ENCODE assay signal across 19 cellular contexts in the genomic region with DNA sequence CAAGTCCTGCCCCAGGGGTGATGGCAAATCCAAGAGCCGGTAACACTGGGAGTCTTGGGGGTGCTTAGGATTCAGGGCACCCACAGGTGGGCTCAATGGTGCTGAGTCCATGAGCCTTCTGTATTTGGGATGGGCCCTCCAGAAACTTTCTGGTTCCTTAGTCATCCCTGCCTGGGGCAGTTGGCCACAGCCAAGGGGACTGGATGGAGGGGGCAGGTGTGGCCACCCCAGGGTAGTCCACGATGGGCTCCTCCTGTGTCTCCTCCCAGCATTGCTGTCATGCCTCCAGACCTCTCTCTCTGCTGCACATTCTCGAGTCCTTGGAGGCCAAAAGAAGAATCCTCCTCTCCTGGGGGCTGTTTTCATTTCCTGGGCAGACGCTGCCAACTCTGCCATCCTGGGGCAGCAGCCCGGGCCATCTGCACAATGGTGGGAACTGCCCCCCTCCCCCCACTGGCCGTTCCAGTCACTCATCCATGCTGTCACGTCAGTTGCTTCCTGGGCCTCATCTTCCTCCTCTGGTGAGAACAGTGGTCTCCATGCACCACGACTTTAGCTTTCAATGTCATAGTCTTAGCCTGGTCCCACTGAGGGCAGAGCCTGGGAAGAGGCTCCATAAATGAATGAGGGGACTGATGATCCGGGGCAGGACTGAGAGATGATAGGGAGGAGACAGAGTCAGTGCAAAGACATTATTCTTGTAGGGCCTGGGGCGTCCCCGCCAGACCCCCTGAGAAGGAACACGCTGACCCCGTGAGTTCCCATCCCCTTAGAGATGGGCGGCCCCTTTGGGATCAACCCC.
DNase-seq lines count a peak whose midpoint lies in the region; ATAC-seq and TF ChIP-seq lines count a peak whose summit lies in the region.
"Had no signal": no experiment of that assay in that cellular context is flagged by ENCODE, and none has a peak within 500 bp of the region (broad histone marks: within the 10 kb centered on the region; RNA-seq: fewer than 3 reads in every experiment).

No MANE protein-coding gene starts in this region.

- TF ChIP-seq CTCF in psoas muscle (IDR thresholded peaks at IDR 0.05) = no peak

- no peak overlapping the region for H4K12ac ChIP-seq in trophoblast cell (ENCODE audit: low read depth, low read length)

- no peak overlapping the region for H3K23ac ChIP-seq in trophoblast cell (ENCODE audit: low read length)

- no peak overlapping the region for H2BK120ac ChIP-seq in trophoblast cell (ENCODE audit: insufficient read depth, low read length, poor library complexity)

- no peak overlapping the region for H3K18ac ChIP-seq in trophoblast cell (ENCODE audit: low read length)

- no peak overlapping the region for H3K14ac ChIP-seq in trophoblast cell (ENCODE audit: low read length)

- H3K27me3 ChIP-seq in trophoblast cell (ENCODE audit: insufficient read depth, low read length) = no peaks in the 10 kb centered on the region
- peaks cover 0 to 6% (median 0%) of the 10 kb centered on the region in 3 donors for H3K27me3 ChIP-seq in psoas muscle (ENCODE audit: insufficient read depth in 3 of 3, low read length in 2 of 3)
- H3K27me3 ChIP-seq: SJSA1 had no signal

- H4K91ac ChIP-seq in trophoblast cell (ENCODE audit: low read depth, low read length) = no peak overlapping the region

- no peak overlapping the region for H2AK5ac ChIP-seq in trophoblast cell (ENCODE audit: low read length)

- no peak overlapping the region for H3K4ac ChIP-seq in trophoblast cell (ENCODE audit: low read depth, low read length)

- WGBS in trophoblast cell (ENCODE audit: extremely low coverage, insufficient coverage, insufficient read length) = no CpG with 5 or more reads among the region's 14 CpGs
- WGBS in psoas muscle, 3 donors = 82 to 85% (median 82%) methylated on average over 14 of the region's 14 CpGs

- H3K4me3 ChIP-seq in trophoblast cell (ENCODE audit: low read depth, low read length) (no peak overlapping the region), psoas muscle (no peak overlapping the region)
- H3K4me3 ChIP-seq: SJSA1 had no signal

- H2BK5ac ChIP-seq in trophoblast cell (ENCODE audit: low read depth, low read length, poor library complexity) = no peak overlapping the region

- no peaks in the 10 kb centered on the region for H3K4me1 Mint-ChIP-seq in stimulated activated naive CD8-positive, alpha-beta T cell treated with anti-CD3 and anti-CD28 coated beads, Interleukin-15, amount 100 ng/mL, for 72 hours

- H3K27me3 Mint-ChIP-seq in stimulated activated naive CD8-positive, alpha-beta T cell treated with anti-CD3 and anti-CD28 coated beads, Interleukin-15, amount 100 ng/mL, for 72 hours = peaks cover 20% of the 10 kb centered on the region

- H3K4me3 Mint-ChIP-seq in stimulated activated naive CD8-positive, alpha-beta T cell treated with anti-CD3 and anti-CD28 coated beads, Interleukin-15, amount 100 ng/mL, for 72 hours = no peak overlapping the region

- H2AFZ ChIP-seq in trophoblast cell (ENCODE audit: insufficient read depth, low read length, poor library complexity) = no peak overlapping the region

- no peak overlapping the region for H2BK12ac ChIP-seq in trophoblast cell (ENCODE audit: low read length)

- H3K9me3 ChIP-seq in trophoblast cell (ENCODE audit: insufficient read depth, low read depth, low read length) = peaks cover 6% of the 10 kb centered on the region
- no peaks in the 10 kb centered on the region for H3K9me3 ChIP-seq in psoas muscle
- H3K9me3 ChIP-seq: SJSA1 had no signal

- no peaks in the 10 kb centered on the region for H3K9me3 Mint-ChIP-seq in stimulated activated naive CD8-positive, alpha-beta T cell treated with anti-CD3 and anti-CD28 coated beads, Interleukin-15, amount 100 ng/mL, for 72 hours

- no peaks in the 10 kb centered on the region for H3K4me1 ChIP-seq in trophoblast cell (ENCODE audit: control insufficient read depth in 1 of 2, insufficient read depth in 2 of 2, low read length in 2 of 2)
- H3K4me1 ChIP-seq in psoas muscle = no peaks in the 10 kb centered on the region

- no peak overlapping the region for H4K8ac ChIP-seq in trophoblast cell (ENCODE audit: low read depth, low read length)

- ATAC-seq in stimulated activated naive CD8-positive, alpha-beta T cell treated with anti-CD3 and anti-CD28 coated beads, Interleukin-15, amount 100 ng/mL, for 72 hours = peak; percentile 20
- no peak for ATAC-seq in stimulated activated naive CD8-positive, alpha-beta T cell treated with anti-CD3 and anti-CD28 coated beads, Interleukin-15, Interleukin-2, amounts not matched to agents 100 U/mL and 50 U/mL, for 24 hours
- ATAC-seq in psoas muscle = no peak

- H3K4me2 ChIP-seq in trophoblast cell (ENCODE audit: low read length) = no peak overlapping the region

- intact Hi-C loops in psoas muscle (cut with DNase I) = no loop called here

- DNase-seq in stimulated activated naive CD8-positive, alpha-beta T cell treated with anti-CD3 and anti-CD28 coated beads, Interleukin-15, amount 100 ng/mL, for 72 hours = no peak
- DNase-seq in stimulated activated naive CD8-positive, alpha-beta T cell treated with anti-CD3 and anti-CD28 coated beads, Interleukin-15, Interleukin-2, amounts not matched to agents 100 U/mL and 50 U/mL, for 24 hours = no peak
- DNase-seq in iPS-NIHi7 (ENCODE audit: extremely low spot score) (peak; percentile 9), trophoblast cell (peak; percentile 73 to 78), glomerular visceral epithelial cell (ENCODE audit: extremely low spot score) (no peak), mucosa of gallbladder (ENCODE audit: low spot score) (no peak), psoas muscle (no peak)
- DNase-seq: DMS153, DND-41, HCEC 1CT, IMR-90, KG1, MM.1S, NCI-H1694, NCI-H2029 treated with DMSO at 0.1 percent for 48 hours, NCI-H526 treated with DMSO at 0.1 percent for 48 hours, Right ventricle myocardium superior, RPMI8226 had no signal

- no peak overlapping the region for H3K9ac ChIP-seq in trophoblast cell (ENCODE audit: low read length)

- no peaks in the 10 kb centered on the region for H3K79me2 ChIP-seq in trophoblast cell (ENCODE audit: control insufficient read depth, insufficient read depth, low read length, poor library complexity)

- peak overlapping the region in 1 of 2 donors; percentile 81 for H3K27ac Mint-ChIP-seq in stimulated activated naive CD8-positive, alpha-beta T cell treated with anti-CD3 and anti-CD28 coated beads, Interleukin-15, amount 100 ng/mL, for 72 hours

- H3K27ac ChIP-seq in trophoblast cell (ENCODE audit: low read depth, low read length) (no peak overlapping the region), psoas muscle (no peak overlapping the region)
- H3K27ac ChIP-seq: SJSA1 had no signal

- H3K79me1 ChIP-seq in trophoblast cell (ENCODE audit: low read length) = no peaks in the 10 kb centered on the region

- H3K36me3 ChIP-seq in trophoblast cell (ENCODE audit: control insufficient read depth in 1 of 2, insufficient read depth in 2 of 2, low read length in 2 of 2) (no peaks in the 10 kb centered on the region), psoas muscle (ENCODE audit: insufficient read depth in 1 of 2, low read depth in 1 of 2) (no peaks in the 10 kb centered on the region)
- H3K36me3 ChIP-seq: SJSA1 had no signal

Comparison
In these comparisons a context has a peak if more than half of its experiments do, and no peak if none do; other contexts are left out.
1. DNase-seq: peak in iPS-NIHi7 (single experiment) and trophoblast cell (2 of 2); none in stimulated activated naive CD8-positive, alpha-beta T cell treated with anti-CD3 and anti-CD28 coated beads, Interleukin-15, amount 100 ng/mL, for 72 hours (0 of 2), stimulated activated naive CD8-positive, alpha-beta T cell treated with anti-CD3 and anti-CD28 coated beads, Interleukin-15, Interleukin-2, amounts not matched to agents 100 U/mL and 50 U/mL, for 24 hours (single experiment), glomerular visceral epithelial cell (single experiment), mucosa of gallbladder (single experiment) and psoas muscle (0 of 2).